Comparison of ENCODE assay signal across 4 cellular contexts in the genomic region with DNA sequence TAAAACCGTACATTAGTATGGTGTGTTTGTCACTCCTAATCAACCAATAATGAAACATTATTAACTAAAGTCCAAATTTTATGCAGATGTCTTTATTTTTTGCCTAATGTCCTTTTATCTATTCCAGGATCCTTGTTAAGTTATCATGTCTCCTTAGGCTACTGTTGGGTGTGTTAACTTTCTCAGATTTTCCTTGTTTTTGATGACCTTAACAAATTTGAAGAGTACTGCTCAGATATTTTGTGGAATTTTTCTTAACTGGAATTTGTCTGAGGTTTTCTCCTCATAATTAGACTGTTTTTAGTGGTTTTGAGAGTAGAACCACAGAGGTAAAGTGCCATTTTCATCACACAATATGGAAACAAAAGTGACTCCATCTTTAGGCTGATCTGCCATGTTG.
TF ChIP-seq lines count a peak whose summit lies in the region.

No MANE protein-coding gene starts in this region.

TF ChIP-seq in HepG2, 621 proteins besides CTCF, POLR2A, EP300 and RAD21:
- TF ChIP-seq RXRB (CRISPR knock-in tag; IDR thresholded peaks at IDR 0.05; ENCODE audit: borderline replicate concordance) = no peak
- no peak for TF ChIP-seq SNAI1 (CRISPR knock-in tag; IDR thresholded peaks at IDR 0.05; ENCODE audit: borderline replicate concordance)
- peak; percentile 60; the same call in 1 of the 2 replicates for TF ChIP-seq MAFF (IDR thresholded peaks at IDR 0.05; ENCODE audit: low read depth, low read length)
- peak; percentile 51 to 75; a peak in 3 of 4 replicates for TF ChIP-seq MAFK (conservative IDR thresholded peaks at IDR 0.05 in 1 of 2, IDR thresholded peaks at IDR 0.05 in 1 of 2; ENCODE audit: low read length in 2 of 2)
- TF ChIP-seq MAF1 (CRISPR knock-in tag; IDR thresholded peaks at IDR 0.05; ENCODE audit: borderline replicate concordance) = no peak
- no peak for TF ChIP-seq ZNF777 (CRISPR knock-in tag; IDR thresholded peaks at IDR 0.05)
- TF ChIP-seq, protein P1, sequence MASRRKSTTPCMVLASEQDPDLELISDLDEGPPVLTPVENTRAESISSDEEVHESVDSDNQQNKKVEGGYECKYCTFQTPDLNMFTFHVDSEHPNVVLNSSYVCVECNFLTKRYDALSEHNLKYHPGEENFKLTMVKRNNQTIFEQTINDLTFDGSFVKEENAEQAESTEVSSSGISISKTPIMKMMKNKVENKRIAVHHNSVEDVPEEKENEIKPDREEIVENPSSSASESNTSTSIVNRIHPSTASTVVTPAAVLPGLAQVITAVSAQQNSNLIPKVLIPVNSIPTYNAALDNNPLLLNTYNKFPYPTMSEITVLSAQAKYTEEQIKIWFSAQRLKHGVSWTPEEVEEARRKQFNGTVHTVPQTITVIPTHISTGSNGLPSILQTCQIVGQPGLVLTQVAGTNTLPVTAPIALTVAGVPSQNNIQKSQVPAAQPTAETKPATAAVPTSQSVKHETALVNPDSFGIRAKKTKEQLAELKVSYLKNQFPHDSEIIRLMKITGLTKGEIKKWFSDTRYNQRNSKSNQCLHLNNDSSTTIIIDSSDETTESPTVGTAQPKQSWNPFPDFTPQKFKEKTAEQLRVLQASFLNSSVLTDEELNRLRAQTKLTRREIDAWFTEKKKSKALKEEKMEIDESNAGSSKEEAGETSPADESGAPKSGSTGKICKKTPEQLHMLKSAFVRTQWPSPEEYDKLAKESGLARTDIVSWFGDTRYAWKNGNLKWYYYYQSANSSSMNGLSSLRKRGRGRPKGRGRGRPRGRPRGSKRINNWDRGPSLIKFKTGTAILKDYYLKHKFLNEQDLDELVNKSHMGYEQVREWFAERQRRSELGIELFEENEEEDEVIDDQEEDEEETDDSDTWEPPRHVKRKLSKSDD (CRISPR knock-in tag; IDR thresholded peaks at IDR 0.05; ENCODE audit: low read depth) = no peak

TF ChIP-seq in A549, 52 proteins besides CTCF, POLR2A, EP300 and RAD21:
- TF ChIP-seq, protein P2, sequence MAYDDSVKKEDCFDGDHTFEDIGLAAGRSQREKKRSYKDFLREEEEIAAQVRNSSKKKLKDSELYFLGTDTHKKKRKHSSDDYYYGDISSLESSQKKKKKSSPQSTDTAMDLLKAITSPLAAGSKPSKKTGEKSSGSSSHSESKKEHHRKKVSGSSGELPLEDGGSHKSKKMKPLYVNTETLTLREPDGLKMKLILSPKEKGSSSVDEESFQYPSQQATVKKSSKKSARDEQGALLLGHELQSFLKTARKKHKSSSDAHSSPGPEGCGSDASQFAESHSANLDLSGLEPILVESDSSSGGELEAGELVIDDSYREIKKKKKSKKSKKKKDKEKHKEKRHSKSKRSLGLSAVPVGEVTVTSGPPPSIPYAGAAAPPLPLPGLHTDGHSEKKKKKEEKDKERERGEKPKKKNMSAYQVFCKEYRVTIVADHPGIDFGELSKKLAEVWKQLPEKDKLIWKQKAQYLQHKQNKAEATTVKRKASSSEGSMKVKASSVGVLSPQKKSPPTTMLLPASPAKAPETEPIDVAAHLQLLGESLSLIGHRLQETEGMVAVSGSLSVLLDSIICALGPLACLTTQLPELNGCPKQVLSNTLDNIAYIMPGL (CRISPR knock-in tag; IDR thresholded peaks at IDR 0.05; ENCODE audit: borderline replicate concordance) = no peak
- TF ChIP-seq MAFK (IDR thresholded peaks at IDR 0.05; ENCODE audit: partially characterized antibody) = peak; percentile 36

TF ChIP-seq in IMR-90, 13 proteins besides CTCF, POLR2A, EP300 and RAD21:
- no peak for TF ChIP-seq RCOR1 (IDR thresholded peaks at IDR 0.05; ENCODE audit: insufficient replicate concordance, low read length)
- TF ChIP-seq MAFK (IDR thresholded peaks at IDR 0.05; ENCODE audit: low read depth, low read length) = 0 out of 2 replicates have a peak, but pooled peaks have one; percentile 36

TF ChIP-seq in K562, 482 proteins besides CTCF, POLR2A, EP300 and RAD21:
- TF ChIP-seq ZBTB1 (CRISPR knock-in tag; IDR thresholded peaks at IDR 0.05; ENCODE audit: borderline replicate concordance, low read depth) (no peak), ETV5 (CRISPR knock-in tag; IDR thresholded peaks at IDR 0.05; ENCODE audit: low read depth) (no peak), BDP1 (IDR thresholded peaks at IDR 0.05; ENCODE audit: insufficient read depth, insufficient read length) (no peak), MAFF (IDR thresholded peaks at IDR 0.05; ENCODE audit: low read length) (0 out of 2 replicates have a peak, but pooled peaks have one; percentile 14)
